30 cellular contexts compared by ENCODE assay signal in the genomic region with DNA sequence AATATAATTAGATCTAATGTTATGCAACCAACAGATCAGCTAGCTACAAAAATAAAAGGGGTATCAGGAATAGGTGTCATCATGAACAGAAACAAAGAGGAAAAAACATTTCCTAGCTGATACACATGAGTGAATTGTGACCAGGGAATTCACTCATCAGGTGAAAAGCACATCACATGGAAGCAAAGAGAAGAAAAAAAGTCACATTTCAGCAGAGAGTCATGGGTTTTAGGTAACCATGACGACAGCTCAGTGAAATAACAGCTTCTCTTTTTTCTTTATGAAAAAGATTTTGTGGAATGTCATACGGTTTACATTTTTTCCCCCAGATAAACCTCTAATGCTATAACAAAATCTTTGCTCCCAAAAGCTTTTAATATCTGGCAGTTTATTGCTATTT. TPM values are rescaled to one million over a fixed set of nuclear protein-coding genes. Genes with fewer than 3 reads are reported as not detected.
A peak's percentile ranks its signal among the peaks of the same experiment; 100 is the strongest.
DNase-seq lines count a peak whose midpoint lies in the region; ATAC-seq and TF ChIP-seq lines count a peak whose summit lies in the region.
"Had no signal": no experiment of that assay in that cellular context is flagged by ENCODE, and none has a peak within 500 bp of the region (broad histone marks: within the 10 kb centered on the region; RNA-seq: fewer than 3 reads in every experiment).

No MANE protein-coding gene starts in this region.

- H3K27ac Mint-ChIP-seq in CD14-positive monocyte = no peak overlapping the region
- H3K27ac Mint-ChIP-seq: activated T-cell treated with anti-CD3 and anti-CD28 coated beads, Interleukin-2, amount 50 U/mL, for 72 hours; CD4-positive, alpha-beta memory T cell; endodermal cell; mesothelial cell of epicardium; nephron; T-helper 1 cell treated with Interleukin-12 subunit alpha and Interleukin-12 subunit beta and Interleukin-4 antibody, amounts not matched to agents 30 μg/mL and 1 μg/mL, for 36 hours had no signal

- no peaks in the 10 kb centered on the region for H3K36me3 Mint-ChIP-seq in CD14-positive monocyte
- H3K36me3 Mint-ChIP-seq: CD4-positive, alpha-beta memory T cell; mesothelial cell of epicardium had no signal

- H3K9ac ChIP-seq in adipocyte (ENCODE audit: low read length) = no peak overlapping the region

- DNase-seq in EH (ENCODE audit: low read depth) = peak; percentile 30
- DNase-seq in adipocyte (ENCODE audit: low read depth) = peak; percentile 75
- DNase-seq in fibroblast of gingiva (ENCODE audit: low read depth) = peak; percentile 19
- DNase-seq in non-pigmented ciliary epithelial cell (ENCODE audit: low read depth) = peak; percentile 2
- DNase-seq in Right ventricle myocardium inferior (ENCODE audit: missing footprints) = no peak
- no peak for DNase-seq in AML-193 (lab: John Stamatoyannopoulos, UW)
- DNase-seq in CD14-positive monocyte (ENCODE audit: low spot score) = no peak
- DNase-seq: activated naive CD4-positive, alpha-beta T cell treated with anti-CD3 and anti-CD28 coated beads, Interleukin-2, amount 50 U/mL, for 16 hours; activated T-cell treated with anti-CD3 and anti-CD28 coated beads, Interleukin-2, amount 50 U/mL, for 72 hours; body of pancreas; CD4-positive, alpha-beta memory T cell; colonic mucosa; DMS79 treated with DMSO at 0.1 percent for 48 hours; endodermal cell; esophagus squamous epithelium; left lung; NCI-H1105 treated with DMSO at 0.1 percent for 48 hours; NCI-H2081 treated with DMSO at 0.1 percent for 48 hours; NK-92 treated with Interleukin-12 subunit alpha and Interleukin-12 subunit beta, amount 100 ng/mL, for 24 hours; stimulated activated CD4-positive, alpha-beta T cell treated with anti-CD3 and anti-CD28 coated beads, Interleukin-1b, Interleukin-23, amount 100 ng/mL, for 48 hours; testis had no signal

- no peaks in the 10 kb centered on the region for H3K27me3 Mint-ChIP-seq in CD14-positive monocyte (ENCODE audit: low read depth in 3 of 3)
- H3K27me3 Mint-ChIP-seq: CD4-positive, alpha-beta memory T cell had no signal

- intact Hi-C loops in Right ventricle myocardium inferior (cut with DNase I) = no loop called here
- intact Hi-C loops in CD14-positive monocyte (cut with micrococcal nuclease) = no loop called here

- no peaks in the 10 kb centered on the region for H3K4me1 ChIP-seq in adipocyte (ENCODE audit: control insufficient read depth, insufficient read depth, low read length)
- H3K4me1 ChIP-seq: body of pancreas, colonic mucosa, esophagus squamous epithelium, HAP-1, left lung, testis had no signal

- H3K9me3 ChIP-seq in adipocyte (ENCODE audit: control insufficient read depth, low read length) = no peaks in the 10 kb centered on the region
- H3K9me3 ChIP-seq: body of pancreas, colonic mucosa, esophagus squamous epithelium, HAP-1, left lung, testis had no signal

- H3K4me1 Mint-ChIP-seq in CD14-positive monocyte = no peaks in the 10 kb centered on the region
- H3K4me1 Mint-ChIP-seq: endodermal cell had no signal

- no peak for TF ChIP-seq CTCF in CD14-positive monocyte (IDR thresholded peaks at IDR 0.05)

- H3K27me3 ChIP-seq in adipocyte (replicated peaks; ENCODE audit: control insufficient read depth, insufficient read depth, low read length) = no peaks in the 10 kb centered on the region
- H3K27me3 ChIP-seq: body of pancreas, colonic mucosa, esophagus squamous epithelium, left lung, testis had no signal

- no peak overlapping the region for H3K4me3 ChIP-seq in adipocyte (ENCODE audit: low read length)
- H3K4me3 ChIP-seq: body of pancreas, colonic mucosa, esophagus squamous epithelium, HAP-1, left lung, testis had no signal

- H3K4me3 Mint-ChIP-seq in CD14-positive monocyte = no peak overlapping the region
- H3K4me3 Mint-ChIP-seq: activated T-cell treated with anti-CD3 and anti-CD28 coated beads, Interleukin-2, amount 50 U/mL, for 72 hours; CD4-positive, alpha-beta memory T cell; endodermal cell; mesothelial cell of epicardium; nephron; T-helper 1 cell treated with Interleukin-12 subunit alpha and Interleukin-12 subunit beta and Interleukin-4 antibody, amounts not matched to agents 30 μg/mL and 1 μg/mL, for 36 hours had no signal

- ATAC-seq in Right ventricle myocardium inferior (no peak), GM18502 (IDR thresholded peaks at IDR 0.05; ENCODE audit: poor library complexity, unreplicated experiment) (no peak)
- ATAC-seq: activated T-cell treated with anti-CD3 and anti-CD28 coated beads, Interleukin-2, amount 50 U/mL, for 72 hours; body of pancreas; left lung; Panc1 had no signal

- no peaks in the 10 kb centered on the region for H3K36me3 ChIP-seq in adipocyte (ENCODE audit: control insufficient read depth, insufficient read depth, low read length, severe bottlenecking)
- H3K36me3 ChIP-seq: colonic mucosa, esophagus squamous epithelium, HAP-1, left lung had no signal

- peaks cover 0 to 1% (median 0%) of the 10 kb centered on the region in 7 donors for H3K9me3 Mint-ChIP-seq in CD14-positive monocyte
- H3K9me3 Mint-ChIP-seq: CD4-positive, alpha-beta memory T cell; endodermal cell; mesothelial cell of epicardium; nephron; T-helper 1 cell treated with Interleukin-12 subunit alpha and Interleukin-12 subunit beta and Interleukin-4 antibody, amounts not matched to agents 30 μg/mL and 1 μg/mL, for 36 hours had no signal

RNA-seq across cellular contexts. Expression of gene TYR, which starts 5.1 kb away (rescaled TPM):
- total RNA-seq in Right ventricle myocardium inferior = not detected
- not detected for polyA plus RNA-seq in CD14-positive monocyte
- total RNA-seq: activated T-cell treated with anti-CD3 and anti-CD28 coated beads, Interleukin-2, amount 50 U/mL, for 72 hours; body of pancreas; CD4-positive, alpha-beta memory T cell; colonic mucosa; endodermal cell; esophagus squamous epithelium; left lung; mesothelial cell of epicardium; NCI-H460; posterior vena cava; skeletal muscle tissue had no signal
- polyA plus RNA-seq: CD4-positive, alpha-beta memory T cell had no signal

Comparison
In these comparisons a context has a peak if more than half of its experiments do, and no peak if none do; other contexts are left out.
1. DNase-seq: peak in EH (single experiment), adipocyte (single experiment), fibroblast of gingiva (single experiment) and non-pigmented ciliary epithelial cell (single experiment); none in Right ventricle myocardium inferior (single experiment), AML-193 (0 of 2) and CD14-positive monocyte (single experiment).